Comparison of ENCODE assay signal across 8 cellular contexts in genomic region chr9:69173891-69174644, GRCh38. TPM values are rescaled to one million over a fixed set of nuclear protein-coding genes. Genes with fewer than 3 reads are reported as not detected.
DNase-seq lines count a peak whose midpoint lies in the region; ATAC-seq and TF ChIP-seq lines count a peak whose summit lies in the region.

Gene TJP2 (plus strand): TSS chr9:69174277. CDS start chr9:69174373, 96 bp downstream.

- 14% methylated on average over 7 of the region's 95 CpGs for WGBS in SK-N-SH (ENCODE audit: low lambda C conversion rate)

- peaks cover 24% of the 10 kb centered on the region for H3F3A ChIP-seq in SK-N-SH (replicated peaks; ENCODE audit: insufficient read depth)

- H3K4me2 ChIP-seq in SK-N-SH, result peak within 1 kb of the TSS; percentile 79

- peak within 1 kb of the TSS; percentile 59; the same call in 1 of the 2 replicates for H2AFZ ChIP-seq in SK-N-SH (ENCODE audit: low read depth)

- no peaks in the 10 kb centered on the region for H3K9me3 ChIP-seq in SK-N-SH

- TF ChIP-seq CTCF in BJ (IDR thresholded peaks at IDR 0.05; ENCODE audit: insufficient read depth, low read depth, low read length) (no peak), SK-N-SH (IDR thresholded peaks at IDR 0.05) (no peak)

- H3K79me2 ChIP-seq in SK-N-SH (ENCODE audit: insufficient read depth), result peaks cover 28% of the 10 kb centered on the region

- CTCF ChIA-PET in BJ (lab: Yijun Ruan, JAX) (interaction anchor here (1.1 kb wide), 2 partner anchors 9 to 21 kb away, joined by 3 read pairs; no protein-coding TSS in a partner anchor), SK-N-SH (lab: Yijun Ruan, JAX) (interaction anchor here (0.8 to 2.3 kb wide), 6 partner anchors 18 to 138 kb away, joined by 3 to 7 read pairs (median 4); no protein-coding TSS in a partner anchor)

- H3K36me3 ChIP-seq in BJ (ENCODE audit: control insufficient read depth, insufficient read depth, low read length) (no peaks in the 10 kb centered on the region), SK-N-SH (replicated peaks in 1 of 2; ENCODE audit: control insufficient read depth in 1 of 2, insufficient read depth in 2 of 2, low read length in 1 of 2) (no peaks in the 10 kb centered on the region), rectal smooth muscle tissue (ENCODE audit: control insufficient read depth, insufficient read depth, low read length) (no peaks in the 10 kb centered on the region)

- no peak for TF ChIP-seq EP300 in SK-N-SH (IDR thresholded peaks at IDR 0.05; ENCODE audit: borderline replicate concordance in 1 of 2, low read depth in 1 of 2, low read length in 1 of 2)

- H3K27me3 ChIP-seq in BJ (ENCODE audit: control insufficient read depth, insufficient read depth, low read length), result no peaks in the 10 kb centered on the region
- no peaks in the 10 kb centered on the region for H3K27me3 ChIP-seq in SK-N-SH (ENCODE audit: insufficient read depth)
- H3K27me3 ChIP-seq in rectal smooth muscle tissue (ENCODE audit: control insufficient read depth, insufficient read depth, low read length), result no peaks in the 10 kb centered on the region

- no peaks in the 10 kb centered on the region for H4K20me1 ChIP-seq in SK-N-SH (ENCODE audit: insufficient read depth)

- ATAC-seq in GM19025 (IDR thresholded peaks at IDR 0.05; ENCODE audit: low read depth, unreplicated experiment) (peak; percentile 55), HG03139 (IDR thresholded peaks at IDR 0.05; ENCODE audit: unreplicated experiment) (peak; percentile 41), GM21360 (IDR thresholded peaks at IDR 0.05; ENCODE audit: unreplicated experiment) (no peak)

- DNase-seq in BJ (ENCODE audit: low read depth), result no peak
- DNase-seq in SK-N-SH, result peak; percentile 87
- DNase-seq in astrocyte of the hippocampus (ENCODE audit: low read depth, low spot score), result peak; percentile 86
- DNase-seq in hepatic stellate cell (ENCODE audit: low spot score), result peak; percentile 70

- POLR2A ChIA-PET in BJ (lab: Charles Lee), result no interaction called here
- POLR2A ChIA-PET in SK-N-SH (lab: Yijun Ruan, JAX), result no interaction called here

- peaks cover 16 to 34% of the 10 kb centered on the region in 2 experiments for H3K4me1 ChIP-seq in SK-N-SH (ENCODE audit: control insufficient read depth in 1 of 2, insufficient read depth in 2 of 2, low read depth in 1 of 2, low read length in 1 of 2)
- H3K4me1 ChIP-seq in rectal smooth muscle tissue (ENCODE audit: control insufficient read depth, insufficient read depth, low read length), result peaks cover 5% of the 10 kb centered on the region

- H3K9ac ChIP-seq in SK-N-SH, result peak within 1 kb of the TSS; percentile 71
- H3K9ac ChIP-seq in rectal smooth muscle tissue (ENCODE audit: low read length), result peak within 1 kb of the TSS; percentile 52

- no peaks in the 10 kb centered on the region for H3K9me2 ChIP-seq in SK-N-SH

- H3K27ac ChIP-seq in SK-N-SH (ENCODE audit: low read depth in 2 of 2, low read length in 1 of 2), result peak within 1 kb of the TSS; percentile 34 to 90; a peak in 3 of 4 replicates
- H3K27ac ChIP-seq in rectal smooth muscle tissue (ENCODE audit: low read depth, low read length), result peak within 1 kb of the TSS; percentile 72

- H3K4me3 ChIP-seq in BJ (ENCODE audit: low read depth, low read length) (peak within 1 kb of the TSS; percentile 48), SK-N-SH (ENCODE audit: low read depth in 2 of 2, low read length in 1 of 2) (peak within 1 kb of the TSS; percentile 82 to 84), rectal smooth muscle tissue (ENCODE audit: low read length) (peak within 1 kb of the TSS; percentile 83)

- TF ChIP-seq RAD21 in SK-N-SH (IDR thresholded peaks at IDR 0.05; ENCODE audit: low read length), result no peak

TF ChIP-seq in SK-N-SH, 30 proteins besides CTCF, POLR2A, EP300 and RAD21:
- TF ChIP-seq GABPA (IDR thresholded peaks at IDR 0.05; ENCODE audit: low read depth), result peak; percentile 37; the same call in 1 of the 2 replicates
- TF ChIP-seq MAX (IDR thresholded peaks at IDR 0.05; ENCODE audit: low read depth), result peak; percentile 35; the same call in 1 of the 2 replicates
- TF ChIP-seq MXI1 (IDR thresholded peaks at IDR 0.05; ENCODE audit: low read depth, low read length), result peak; percentile 76
- no peak for TF ChIP-seq GATA2 (CRISPR knock-in tag; IDR thresholded peaks at IDR 0.05)
- peak; percentile 18; the same call in 1 of the 2 replicates for TF ChIP-seq SIN3A (IDR thresholded peaks at IDR 0.05; ENCODE audit: borderline replicate concordance, low read depth, low read length)
- no peak for TF ChIP-seq FOXJ3 (CRISPR knock-in tag; IDR thresholded peaks at IDR 0.05)
- TF ChIP-seq YY1 (IDR thresholded peaks at IDR 0.05; ENCODE audit: low read depth), result no peak
- TF ChIP-seq TEAD4 (IDR thresholded peaks at IDR 0.05; ENCODE audit: borderline replicate concordance, insufficient read depth), result no peak
- 0 out of 2 replicates have a peak, but pooled peaks have one; percentile 20 for TF ChIP-seq TAF1 (IDR thresholded peaks at IDR 0.05; ENCODE audit: borderline replicate concordance, low read depth, low read length)
TF ChIP-seq in SK-N-SH: peak in this region for 5.

RNA-seq across cellular contexts. Expression of gene TJP2, which starts in this region (rescaled TPM):
- polyA plus RNA-seq in BJ (2011; rRNA removed) (5.5 and 5.6 TPM in 2 replicates), SK-N-SH (2012; rRNA removed) (17.7 and 18.4 TPM in 2 replicates)
- polyA minus RNA-seq in BJ (2011; rRNA and poly(A)+ RNA removed), result 5.9 and 6.0 TPM in 2 replicates
- polyA plus RNA-seq in SK-N-SH (2012; cell fraction: cytosol; rRNA removed), result 18.9 and 19.8 TPM in 2 replicates
- polyA plus RNA-seq in SK-N-SH (2012; cell fraction: nucleus; rRNA removed), result 30.5 and 38.4 TPM in 2 replicates
